In the genomic region with DNA sequence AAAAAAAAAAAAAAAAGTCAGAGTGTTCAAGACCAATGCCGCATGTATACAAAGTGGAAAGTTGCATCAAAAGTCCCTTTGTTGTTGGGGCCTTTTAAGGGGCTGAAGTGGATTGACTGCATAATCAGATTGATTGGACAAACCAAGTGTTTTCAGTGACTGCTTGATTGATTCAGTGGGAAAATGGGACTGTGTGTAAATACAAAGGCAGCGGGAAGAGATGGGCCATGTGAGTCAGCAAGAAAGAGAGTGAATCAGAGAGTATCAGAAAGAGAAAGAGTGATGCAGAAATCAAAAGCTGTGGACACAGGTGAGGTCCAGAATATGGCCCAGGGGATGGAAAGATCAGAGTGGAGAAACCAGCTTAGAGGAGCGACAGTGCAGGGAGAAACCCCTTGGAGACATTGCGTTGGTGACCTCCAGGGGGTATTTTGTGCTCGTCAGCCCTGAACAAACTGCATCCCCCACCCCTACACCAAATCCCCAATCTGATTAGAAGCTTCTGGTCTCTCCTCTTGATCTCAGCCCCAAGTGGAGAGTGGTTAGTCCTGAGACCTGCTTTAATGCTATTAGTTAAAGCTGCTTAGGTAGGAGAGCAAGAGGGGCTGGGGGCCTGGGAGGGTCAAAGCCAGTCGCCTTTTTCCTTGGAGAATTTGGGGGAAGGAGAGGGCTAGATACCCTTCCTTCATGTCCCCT, we compare ENCODE assay signal across 19 cellular contexts. TPM values are rescaled to one million over a fixed set of nuclear protein-coding genes. Genes with fewer than 3 reads are reported as not detected.
DNase-seq lines count a peak whose midpoint lies in the region; ATAC-seq, FAIRE-seq and TF ChIP-seq lines count a peak whose summit lies in the region.
"Had no signal": no experiment of that assay in that cellular context is flagged by ENCODE, and none has a peak within 500 bp of the region (broad histone marks: within the 10 kb centered on the region; RNA-seq: fewer than 3 reads in every experiment).

No MANE protein-coding gene starts in this region.

- WGBS in A549 (ENCODE audit: missing lambda C conversion rate) = 74% methylated on average over 6 of the region's 6 CpGs

- H3K4me1 ChIP-seq in A549 = peaks cover 19% of the 10 kb centered on the region
- H3K4me1 ChIP-seq: ascending aorta, prostate gland, testis had no signal

- H3K27ac ChIP-seq in A549 = peak overlapping the region in 1 of 2 experiments; percentile 73; a peak in 2 of 6 replicates
- H3K27ac ChIP-seq: ascending aorta, prostate gland, testis had no signal

- POLR2A ChIA-PET in A549 (lab: Yijun Ruan, JAX) = no interaction called here

- ATAC-seq in A549 (peak in 1 of 2 experiments; percentile 54; a peak in 4 of 6 replicates), GM21360 (IDR thresholded peaks at IDR 0.05; ENCODE audit: unreplicated experiment) (no peak)
- ATAC-seq: mucosa of descending colon had no signal

- no peak overlapping the region for H3K4me3 ChIP-seq in A549
- H3K4me3 ChIP-seq: ascending aorta, mucosa of descending colon, prostate gland, testis had no signal

- no peak for TF ChIP-seq CTCF in A549 (IDR thresholded peaks at IDR 0.05)

- peak overlapping the region; percentile 22; the same call in 1 of the 3 replicates for H3K4me2 ChIP-seq in A549

- TF ChIP-seq RAD21 in A549 (conservative IDR thresholded peaks at IDR 0.05 in 1 of 2, IDR thresholded peaks at IDR 0.05 in 1 of 2) = no peak

- H3K9me3 ChIP-seq in A549 = no peaks in the 10 kb centered on the region
- H3K9me3 ChIP-seq: ascending aorta, mucosa of descending colon, prostate gland, testis had no signal

- no peak for FAIRE-seq in A549 (lab: Jason Lieb, UNC)
- no peak for FAIRE-seq in H54 (lab: Jason Lieb, UNC)

- TF ChIP-seq POLR2A in A549 (IDR thresholded peaks at IDR 0.05; ENCODE audit: low read length) = no peak
- TF ChIP-seq POLR2A in H54 (IDR thresholded peaks at IDR 0.05; ENCODE audit: low read depth, low read length) = no peak

- DNase-seq in A549 (ENCODE audit: low read depth in 1 of 2, low spot score in 1 of 2) (peak; percentile 14 to 35), H54 (ENCODE audit: insufficient read length, low spot score) (peak; percentile 36), amniotic epithelial cell (ENCODE audit: low read depth) (peak; percentile 10), kidney glomerular epithelial cell (lab: John Stamatoyannopoulos, UW) (peak; percentile 23), UCSD-AML1 (lab: John Stamatoyannopoulos, UW; ENCODE audit: unreplicated experiment) (no peak), NCI-H2107 treated with DMSO at 0.1 percent for 48 hours (lab: John Stamatoyannopoulos, UW; ENCODE audit: unreplicated experiment) (no peak)
- no peak for DNase-seq in activated CD8-positive, alpha-beta memory T cell treated with anti-CD3 and anti-CD28 coated beads, Interleukin-2, amount 50 U/mL, for 4 hours
- DNase-seq: activated CD4-positive, alpha-beta T cell treated with anti-CD3 and anti-CD28 coated beads for 48 hours; DMS153; effector memory CD4-positive, alpha-beta T cell; mucosa of descending colon; NCI-H1436; NCI-H510A treated with DMSO at 0.1 percent for 48 hours; RPMI8226; testis had no signal

- CTCF ChIA-PET in A549 (lab: Yijun Ruan, JAX) = interaction anchor here (1.5 to 11.4 kb wide), 4 partner anchors 10 to 51 kb away, joined by 3 to 104 read pairs (median 13); no protein-coding TSS in a partner anchor

- no peak for TF ChIP-seq EP300 in A549 (IDR thresholded peaks at IDR 0.05)

TF ChIP-seq in A549, 52 proteins besides CTCF, POLR2A, EP300 and RAD21:
- TF ChIP-seq FOXS1 (CRISPR knock-in tag; IDR thresholded peaks at IDR 0.05) (no peak), FOSB (CRISPR knock-in tag; IDR thresholded peaks at IDR 0.05) (no peak), MAFK (IDR thresholded peaks at IDR 0.05; ENCODE audit: partially characterized antibody) (peak; percentile 41), RFX5 (IDR thresholded peaks at IDR 0.05) (no peak), FOSL2 (IDR thresholded peaks at IDR 0.05) (no peak), FOSL2 (CRISPR knock-in tag; IDR thresholded peaks at IDR 0.05) (0 out of 2 replicates have a peak, but pooled peaks have one; percentile 14), SMC3 (IDR thresholded peaks at IDR 0.05) (no peak), HEYL (CRISPR knock-in tag; IDR thresholded peaks at IDR 0.05) (no peak), MAZ (IDR thresholded peaks at IDR 0.05; ENCODE audit: borderline replicate concordance, low read depth, low read length) (no peak), SREBF2 (IDR thresholded peaks at IDR 0.05) (no peak), KDM1A (IDR thresholded peaks at IDR 0.05; ENCODE audit: low read depth) (no peak), RNF2 (IDR thresholded peaks at IDR 0.05; ENCODE audit: borderline replicate concordance, low read depth) (no peak), MYC (IDR thresholded peaks at IDR 0.05; ENCODE audit: borderline replicate concordance, low read length) (no peak)
- TF ChIP-seq, protein P1, sequence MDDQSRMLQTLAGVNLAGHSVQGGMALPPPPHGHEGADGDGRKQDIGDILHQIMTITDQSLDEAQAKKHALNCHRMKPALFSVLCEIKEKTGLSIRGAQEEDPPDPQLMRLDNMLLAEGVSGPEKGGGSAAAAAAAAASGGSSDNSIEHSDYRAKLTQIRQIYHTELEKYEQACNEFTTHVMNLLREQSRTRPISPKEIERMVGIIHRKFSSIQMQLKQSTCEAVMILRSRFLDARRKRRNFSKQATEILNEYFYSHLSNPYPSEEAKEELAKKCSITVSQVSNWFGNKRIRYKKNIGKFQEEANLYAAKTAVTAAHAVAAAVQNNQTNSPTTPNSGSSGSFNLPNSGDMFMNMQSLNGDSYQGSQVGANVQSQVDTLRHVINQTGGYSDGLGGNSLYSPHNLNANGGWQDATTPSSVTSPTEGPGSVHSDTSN (IDR thresholded peaks at IDR 0.05) = no peak
TF ChIP-seq in A549: peak in this region for 2.

RNA-seq across cellular contexts. Expression of a gene that starts 5.1 kb away (rescaled TPM):
- polyA plus RNA-seq in A549 (2011; rRNA removed) = not detected in 2 replicates
- polyA plus RNA-seq in A549 (2012; cell fraction: cytosol; rRNA removed) = not detected in 2 replicates
- not detected in 2 replicates for polyA plus RNA-seq in A549 (2012; cell fraction: nucleus; rRNA removed)
- polyA plus RNA-seq in A549 (2017; fragmentation: RNase III; extraction: RNeasy Plus Mini Kit Qiagen cat#74134 plus additional on column Dnase treatment) = not detected in 3 replicates
- not detected in 2 replicates for polyA minus RNA-seq in A549 (2011; rRNA and poly(A)+ RNA removed)
- polyA plus RNA-seq: IgD-negative memory B cell had no signal

RNA-seq across cellular contexts. Expression of a gene that starts 33.4 kb away (rescaled TPM):
- polyA plus RNA-seq in A549 (2011; rRNA removed) = 12.3 and 14.5 TPM in 2 replicates
- polyA plus RNA-seq in A549 (2012; cell fraction: cytosol; rRNA removed) = 3.5 and 3.9 TPM in 2 replicates
- 3.6 and 5.2 TPM in 2 replicates for polyA plus RNA-seq in A549 (2012; cell fraction: nucleus; rRNA removed)
- polyA plus RNA-seq in A549 (2017; fragmentation: RNase III; extraction: RNeasy Plus Mini Kit Qiagen cat#74134 plus additional on column Dnase treatment) = 10.2 to 11.1 TPM (median 11.1 TPM) in 3 replicates
- 27.8 and 30.7 TPM in 2 replicates for polyA minus RNA-seq in A549 (2011; rRNA and poly(A)+ RNA removed)

RNA-seq across cellular contexts. Expression of a gene that starts 59.2 kb away (rescaled TPM):
- polyA plus RNA-seq in A549 (2011; rRNA removed) (17.1 and 21.3 TPM in 2 replicates), A549 (2017; fragmentation: RNase III; extraction: RNeasy Plus Mini Kit Qiagen cat#74134 plus additional on column Dnase treatment) (13.7 to 15.7 TPM (median 14.9 TPM) in 3 replicates)
- polyA plus RNA-seq in A549 (2012; cell fraction: cytosol; rRNA removed) = 18.5 and 24.8 TPM in 2 replicates
- 42.8 and 49.3 TPM in 2 replicates for polyA plus RNA-seq in A549 (2012; cell fraction: nucleus; rRNA removed)
- polyA minus RNA-seq in A549 (2011; rRNA and poly(A)+ RNA removed) = 39.5 and 45.8 TPM in 2 replicates

Comparison
In these comparisons a context has a peak if more than half of its experiments do, and no peak if none do; other contexts are left out.
1. DNase-seq: peak in A549 (2 of 2), H54 (single experiment), amniotic epithelial cell (single experiment) and kidney glomerular epithelial cell (single experiment); none in UCSD-AML1 (single experiment), NCI-H2107 treated with DMSO at 0.1 percent for 48 hours (single experiment) and activated CD8-positive, alpha-beta memory T cell treated with anti-CD3 and anti-CD28 coated beads, Interleukin-2, amount 50 U/mL, for 4 hours (single experiment).